In the genomic region with DNA sequence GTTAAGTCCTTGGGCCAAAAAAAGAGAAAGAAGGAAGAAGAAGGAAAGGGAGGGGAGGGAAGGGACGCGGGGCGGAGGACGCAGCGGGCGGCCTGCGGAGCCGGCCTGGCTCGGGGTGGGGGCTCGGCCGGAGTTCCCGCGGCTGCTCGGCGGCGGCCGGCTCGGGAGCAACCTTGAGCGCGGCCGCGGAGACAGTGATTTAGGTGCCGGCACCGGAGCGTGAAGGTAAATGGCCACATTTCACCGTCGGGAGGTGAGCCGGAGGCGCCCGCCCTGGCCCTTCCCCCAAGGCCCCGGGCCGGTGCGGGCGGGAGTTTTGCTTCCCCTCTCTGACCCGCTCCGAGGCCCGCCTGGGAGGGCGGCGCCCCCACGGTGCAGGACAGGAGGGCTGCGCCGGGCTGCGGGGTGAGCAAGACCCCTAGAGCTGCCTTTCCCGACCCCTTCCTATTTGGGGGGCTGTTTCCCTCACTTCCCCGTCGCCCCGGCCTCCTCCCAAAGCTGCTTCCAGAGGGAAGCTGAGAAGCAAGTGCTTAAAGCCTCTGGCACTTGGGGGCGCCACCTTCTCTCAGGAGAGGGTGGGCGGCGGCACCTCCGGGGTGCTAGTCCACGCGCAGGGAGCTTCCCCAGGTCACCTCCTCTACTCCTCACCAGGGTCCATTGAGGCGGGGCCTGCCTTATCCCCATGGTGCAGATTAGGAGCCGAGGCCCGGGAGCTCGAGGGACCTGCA, we compare ENCODE assay signal across 8 cellular contexts.
A peak's percentile ranks its signal among the peaks of the same experiment; 100 is the strongest.
DNase-seq lines count a peak whose midpoint lies in the region; ATAC-seq and TF ChIP-seq lines count a peak whose summit lies in the region.

No MANE protein-coding gene starts in this region.

- H3K4me1 Mint-ChIP-seq in activated naive CD8-positive, alpha-beta T cell (ENCODE audit: low read depth), result peaks cover 6% of the 10 kb centered on the region
- H3K4me1 Mint-ChIP-seq in stimulated activated naive B cell treated with anti-CD40 and anti-IgM and Interleukin-4, amounts not matched to agents 10 μg/mL and 1 μg/mL and 100 μg/mL, for 72 hours, result peaks cover 12 to 13% of the 10 kb centered on the region in 2 donors

- H3K9me3 Mint-ChIP-seq in activated naive CD8-positive, alpha-beta T cell (ENCODE audit: low read depth), result no peaks in the 10 kb centered on the region
- no peaks in the 10 kb centered on the region for H3K9me3 Mint-ChIP-seq in stimulated activated naive B cell treated with anti-CD40 and anti-IgM and Interleukin-4, amounts not matched to agents 10 μg/mL and 1 μg/mL and 100 μg/mL, for 72 hours

- peak overlapping the region; percentile 71 for H3K4me3 Mint-ChIP-seq in activated naive CD8-positive, alpha-beta T cell
- H3K4me3 Mint-ChIP-seq in stimulated activated naive B cell treated with anti-CD40 and anti-IgM and Interleukin-4, amounts not matched to agents 10 μg/mL and 1 μg/mL and 100 μg/mL, for 72 hours, result peak overlapping the region; percentile 73 to 76

- no peak overlapping the region for H3K27ac Mint-ChIP-seq in activated naive CD8-positive, alpha-beta T cell
- H3K27ac Mint-ChIP-seq in stimulated activated naive B cell treated with anti-CD40 and anti-IgM and Interleukin-4, amounts not matched to agents 10 μg/mL and 1 μg/mL and 100 μg/mL, for 72 hours, result no peak overlapping the region

- peak; percentile 63 to 70 for ATAC-seq in stimulated activated naive B cell treated with anti-CD40 and anti-IgM and Interleukin-4, amounts not matched to agents 10 μg/mL and 1 μg/mL and 100 μg/mL, for 72 hours (replicated peaks)
- ATAC-seq in HG02852 (IDR thresholded peaks at IDR 0.05; ENCODE audit: unreplicated experiment) (no peak), GM19463 (IDR thresholded peaks at IDR 0.05; ENCODE audit: unreplicated experiment) (no peak)

- H3K27me3 Mint-ChIP-seq in activated naive CD8-positive, alpha-beta T cell, result peaks cover 17% of the 10 kb centered on the region
- peaks cover 67 to 84% of the 10 kb centered on the region in 2 donors for H3K27me3 Mint-ChIP-seq in stimulated activated naive B cell treated with anti-CD40 and anti-IgM and Interleukin-4, amounts not matched to agents 10 μg/mL and 1 μg/mL and 100 μg/mL, for 72 hours

- 0 out of 2 replicates have a peak, but pooled peaks have one; percentile 7 for TF ChIP-seq CTCF in GM12874 (IDR thresholded peaks at IDR 0.05; ENCODE audit: insufficient read depth, low read depth, low read length)

- peaks cover 3% of the 10 kb centered on the region for H3K36me3 Mint-ChIP-seq in activated naive CD8-positive, alpha-beta T cell
- no peaks in the 10 kb centered on the region for H3K36me3 Mint-ChIP-seq in stimulated activated naive B cell treated with anti-CD40 and anti-IgM and Interleukin-4, amounts not matched to agents 10 μg/mL and 1 μg/mL and 100 μg/mL, for 72 hours

- H3K4me3 ChIP-seq in iPS-18c (ENCODE audit: insufficient read depth, low read depth, low read length), result peak overlapping the region; percentile 75

- DNase-seq in 8988T (peak; percentile 45), SKM-1 treated with dmso at 0.1 percent for 144 hours (lab: John Stamatoyannopoulos, UW; ENCODE audit: unreplicated experiment) (no peak)
- no peak for DNase-seq in stimulated activated naive B cell treated with anti-CD40 and anti-IgM and Interleukin-4, amounts not matched to agents 10 μg/mL and 1 μg/mL and 100 μg/mL, for 72 hours

- H3K9me3 ChIP-seq in iPS-18c (ENCODE audit: control insufficient read depth, insufficient read depth, low read length), result no peaks in the 10 kb centered on the region

Comparison
In these comparisons a context has a peak if more than half of its experiments do, and no peak if none do; other contexts are left out.
1. ATAC-seq: peak in stimulated activated naive B cell treated with anti-CD40 and anti-IgM and Interleukin-4, amounts not matched to agents 10 μg/mL and 1 μg/mL and 100 μg/mL, for 72 hours (2 of 2); none in HG02852 (single experiment) and GM19463 (single experiment).